In the genomic region with DNA sequence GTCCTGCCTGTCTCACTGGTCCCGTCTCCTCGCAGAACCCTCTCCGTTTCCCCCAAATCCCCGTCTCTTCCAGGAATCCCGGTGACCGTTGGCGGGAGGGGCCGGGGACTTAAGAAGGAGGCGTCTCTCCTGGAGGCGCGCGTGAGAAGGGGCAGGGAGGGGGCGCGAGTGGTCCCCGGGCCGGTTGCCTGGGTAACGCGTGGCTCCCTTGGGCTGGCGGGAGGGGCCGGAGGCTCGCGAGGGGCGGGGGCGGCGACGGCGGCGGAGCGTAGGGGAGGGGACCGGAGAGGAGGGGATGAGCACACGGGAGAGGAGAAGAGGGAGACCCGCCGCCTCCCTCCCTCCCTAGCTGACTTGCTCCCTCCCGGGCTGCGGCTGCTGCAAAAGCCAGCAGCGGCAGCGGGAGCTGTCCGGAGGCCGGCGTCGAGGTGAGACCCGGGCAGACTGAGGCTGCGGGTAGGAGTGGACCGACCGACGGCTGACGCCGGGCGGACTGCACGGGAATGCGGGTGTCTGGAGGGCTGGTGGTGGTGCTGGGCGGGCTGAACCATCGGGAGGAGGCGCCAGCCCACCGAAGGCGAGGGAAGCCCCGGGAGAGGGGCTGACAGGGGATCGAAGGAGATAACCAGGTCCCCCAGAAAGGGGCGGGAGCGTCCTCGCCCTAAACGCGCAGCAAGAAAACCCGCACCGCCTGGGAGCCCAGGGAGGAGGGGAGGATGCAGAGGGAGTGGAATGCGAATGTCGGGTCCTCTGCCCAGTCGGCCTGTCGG, we compare ENCODE assay signal across 8 cellular contexts. TPM values are rescaled to one million over a fixed set of nuclear protein-coding genes. Genes with fewer than 3 reads are reported as not detected.
A peak's percentile ranks its signal among the peaks of the same experiment; 100 is the strongest.
DNase-seq lines count a peak whose midpoint lies in the region; ATAC-seq and TF ChIP-seq lines count a peak whose summit lies in the region.

A gene (plus strand): TSS at position 298 of the 770 bp plus-strand sequence. CDS start 862 bp downstream, outside the sequence.

- H2BK15ac ChIP-seq in neuronal stem cell (ENCODE audit: low read length) = peak within 1 kb of the TSS; percentile 91

- peak; percentile 65 for DNase-seq in GM13976 (ENCODE audit: low spot score)
- DNase-seq in NCI-H510A (lab: John Stamatoyannopoulos, UW) = peak; percentile 40
- peak; percentile 41 for DNase-seq in activated gamma-delta T cell treated with Interleukin-2 at 50 U/mL for 16 hours
- DNase-seq in neuronal stem cell (ENCODE audit: low spot score) = peak; percentile 87
- no peak for DNase-seq in NK-92 (lab: John Stamatoyannopoulos, UW; ENCODE audit: unreplicated experiment)
- DNase-seq in HT-29 (ENCODE audit: low spot score) = no peak

- H3K9me3 ChIP-seq in gastroesophageal sphincter = no peaks in the 10 kb centered on the region
- H3K9me3 ChIP-seq in neuronal stem cell (replicated peaks in 1 of 2; ENCODE audit: control insufficient read depth in 2 of 2, insufficient read depth in 1 of 2, low read depth in 1 of 2, low read length in 2 of 2) = peaks cover 0 to 2% of the 10 kb centered on the region in 2 donors

- H3K27me3 ChIP-seq in gastroesophageal sphincter (no peaks in the 10 kb centered on the region), neuronal stem cell (ENCODE audit: control insufficient read depth in 3 of 3, insufficient read depth in 3 of 3, low read depth in 1 of 3, low read length in 3 of 3) (no peaks in the 10 kb centered on the region)

- peak within 1 kb of the TSS; percentile 99 for H3K18ac ChIP-seq in neuronal stem cell (ENCODE audit: low read length)

- peak within 1 kb of the TSS; percentile 56 for H2BK120ac ChIP-seq in neuronal stem cell (ENCODE audit: low read depth, low read length)

- H4K8ac ChIP-seq in neuronal stem cell (ENCODE audit: low read depth, low read length) = no peak within 1 kb of the TSS

- TF ChIP-seq POLR2A in gastroesophageal sphincter (IDR thresholded peaks at IDR 0.05) = peak in 1 of 2 donors; percentile 12

- H3K36me3 ChIP-seq in gastroesophageal sphincter (peaks cover 0 to 21% of the 10 kb centered on the region in 2 donors), neuronal stem cell (replicated peaks in 1 of 2; ENCODE audit: control insufficient read depth in 2 of 2, insufficient read depth in 2 of 2, low read length in 2 of 2) (peaks cover 21 to 37% of the 10 kb centered on the region in 2 donors)

- H2AFZ ChIP-seq in neuronal stem cell (ENCODE audit: low read length) = peak within 1 kb of the TSS; percentile 80

- H4K91ac ChIP-seq in neuronal stem cell (ENCODE audit: low read depth, low read length, poor library complexity) = no peak within 1 kb of the TSS

- peak within 1 kb of the TSS; percentile 97 for H2BK5ac ChIP-seq in neuronal stem cell (ENCODE audit: low read length)

- peak within 1 kb of the TSS; percentile 97 for H3K4ac ChIP-seq in neuronal stem cell (ENCODE audit: low read length)

- H3K9ac ChIP-seq in neuronal stem cell (ENCODE audit: low read depth, low read length, poor library complexity) = peak within 1 kb of the TSS; percentile 96

- peak within 1 kb of the TSS; percentile 94 for H2AK5ac ChIP-seq in neuronal stem cell (ENCODE audit: low read depth, low read length)

- H3K4me3 ChIP-seq in gastroesophageal sphincter = peak within 1 kb of the TSS; percentile 58 to 73
- peak within 1 kb of the TSS; percentile 71 to 95 for H3K4me3 ChIP-seq in neuronal stem cell (ENCODE audit: low read length in 2 of 2)

- no peak for ATAC-seq in gastroesophageal sphincter
- ATAC-seq in HG02588 (IDR thresholded peaks at IDR 0.05; ENCODE audit: unreplicated experiment) = no peak

- WGBS in gastroesophageal sphincter (ENCODE audit: low coverage in 1 of 2), 2 donors = 0% methylated on average over 8 to 14 of the region's 69 CpGs
- no CpG with 5 or more reads among the region's 69 CpGs for WGBS in neuronal stem cell (ENCODE audit: extremely low coverage in 2 of 2, insufficient read length in 2 of 2, insufficient replicate concordance in 1 of 2), 2 donors

- H3K79me1 ChIP-seq in neuronal stem cell (ENCODE audit: low read depth, low read length) = peaks cover 35% of the 10 kb centered on the region

- TF ChIP-seq EP300 in gastroesophageal sphincter (IDR thresholded peaks at IDR 0.05) = no peak

- peak within 1 kb of the TSS; percentile 96 for H3K4me2 ChIP-seq in neuronal stem cell (ENCODE audit: insufficient read depth, low read length, poor library complexity, severe bottlenecking)

- peak within 1 kb of the TSS; percentile 92 for H3K23ac ChIP-seq in neuronal stem cell (ENCODE audit: low read depth, low read length, poor library complexity)

- peaks cover 9 to 87% (median 59%) of the 10 kb centered on the region in 3 donors for H3K4me1 ChIP-seq in gastroesophageal sphincter
- H3K4me1 ChIP-seq in neuronal stem cell (ENCODE audit: control insufficient read depth in 2 of 2, insufficient read depth in 1 of 2, low read depth in 1 of 2, low read length in 2 of 2) = peaks cover 52 to 56% of the 10 kb centered on the region in 2 donors

- TF ChIP-seq CTCF in GM13976 (IDR thresholded peaks at IDR 0.05; ENCODE audit: borderline replicate concordance, control extremely low read depth, extremely low read depth, insufficient read depth, missing control alignments) (no peak), gastroesophageal sphincter (IDR thresholded peaks at IDR 0.05) (no peak)

- in situ Hi-C loops in GM13976 (cut with MboI; ENCODE audit: low sequenced_read_pairs, unreplicated experiment) = no loop called here

- peak within 1 kb of the TSS; percentile 46 for H2BK12ac ChIP-seq in neuronal stem cell (ENCODE audit: low read length)

- H3K27ac ChIP-seq in gastroesophageal sphincter (peak within 1 kb of the TSS; percentile 83 to 98 (median 98)), neuronal stem cell (replicated peaks; ENCODE audit: low read length) (peak within 1 kb of the TSS; percentile 97)

- peak within 1 kb of the TSS; percentile 99 for H3K14ac ChIP-seq in neuronal stem cell (ENCODE audit: low read length)

RNA-seq across cellular contexts. Expression of the gene that starts here (rescaled TPM):
- total RNA-seq in gastroesophageal sphincter = 10 to 100 TPM in 1 of 4 donors, 1 to 10 TPM in 3; 4.2 to 13.5 (median 6.0) TPM
- polyA plus RNA-seq in neuronal stem cell (2013, experiment 1 of 2) = 75.9 TPM
- 71.0 TPM for polyA plus RNA-seq in neuronal stem cell (2013, experiment 2 of 2)
- 0.23 TPM in 1 of 2 replicates, not detected in the other for total RNA-seq in HT-29 (2014; rRNA removed; shearing (Covaris generic))

Comparison
In these comparisons a context has a peak if more than half of its experiments do, and no peak if none do; other contexts are left out.
1. DNase-seq: peak in GM13976 (single experiment), NCI-H510A (single experiment), activated gamma-delta T cell treated with Interleukin-2 at 50 U/mL for 16 hours (single experiment) and neuronal stem cell (single experiment); none in NK-92 (single experiment) and HT-29 (single experiment).